Comparison of ENCODE assay signal across 23 cellular contexts in the genomic region with DNA sequence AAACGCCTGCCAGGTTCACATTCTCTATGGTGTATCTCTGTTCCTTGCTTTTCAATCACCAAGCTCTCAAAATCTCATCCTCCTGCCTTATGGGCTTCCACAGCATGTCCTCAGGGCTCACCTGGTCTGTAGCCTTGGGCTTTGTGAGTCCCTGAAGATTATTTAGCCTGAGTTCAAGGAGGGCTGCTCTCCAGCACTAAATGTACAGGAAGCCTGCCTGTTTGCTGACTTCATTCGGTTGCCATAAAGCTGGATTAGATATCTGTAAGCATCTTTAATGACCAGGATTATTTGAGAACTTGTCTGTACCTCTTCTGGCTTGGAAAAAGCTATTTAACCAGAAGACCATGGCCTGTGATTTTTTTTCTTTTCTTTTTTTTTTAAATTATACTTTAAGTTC. TPM values are rescaled to one million over a fixed set of nuclear protein-coding genes. Genes with fewer than 3 reads are reported as not detected.
DNase-seq lines count a peak whose midpoint lies in the region; ATAC-seq, FAIRE-seq and TF ChIP-seq lines count a peak whose summit lies in the region.
"Had no signal": no experiment of that assay in that cellular context is flagged by ENCODE, and none has a peak within 500 bp of the region (broad histone marks: within the 10 kb centered on the region; RNA-seq: fewer than 3 reads in every experiment).

No MANE protein-coding gene starts in this region.

- TF ChIP-seq RAD21 in IMR-90 (IDR thresholded peaks at IDR 0.05; ENCODE audit: low read length), result no peak

- no peaks in the 10 kb centered on the region for H4K20me1 ChIP-seq in IMR-90 (ENCODE audit: insufficient read depth, low read length)

- H2BK15ac ChIP-seq in IMR-90 (ENCODE audit: low read depth, low read length), result no peak overlapping the region

- peaks cover 3% of the 10 kb centered on the region; the same call in 1 of the 2 replicates for H3K9me1 ChIP-seq in IMR-90 (ENCODE audit: insufficient read depth, low read length)

- H3K18ac ChIP-seq in IMR-90 (ENCODE audit: low read depth, low read length), result peak overlapping the region; percentile 20; the same call in 1 of the 2 replicates

- POLR2A ChIA-PET in HEK293 (lab: Yijun Ruan, JAX) (no interaction called here), IMR-90 (lab: Charles Lee; ENCODE audit: unreplicated experiment) (no interaction called here)

- no peak overlapping the region for H2BK20ac ChIP-seq in IMR-90 (ENCODE audit: low read depth, low read length)

- no peak overlapping the region for H4K5ac ChIP-seq in IMR-90 (ENCODE audit: low read depth, low read length)

- no peak overlapping the region for H2BK120ac ChIP-seq in IMR-90 (ENCODE audit: low read depth, low read length)

- in situ Hi-C loops in IMR-90 (cut with MboI; ENCODE audit: low sequenced_read_pairs), result loop anchor here (10.0 kb wide), 1 partner anchor 63 kb away; no protein-coding TSS in a partner anchor

- no peak overlapping the region for H3K27ac ChIP-seq in HEK293 (ENCODE audit: extremely low read depth, low read depth, low read length)
- H3K27ac ChIP-seq in IMR-90 (ENCODE audit: insufficient read depth, low read length), result no peak overlapping the region
- no peak overlapping the region for H3K27ac ChIP-seq in small intestine (ENCODE audit: low read depth in 1 of 2, low read length in 1 of 2)
- H3K27ac ChIP-seq: GM23248 had no signal

- no peak overlapping the region for H3K4me2 ChIP-seq in IMR-90 (ENCODE audit: low read depth, low read length)

- intact Hi-C loops in IMR-90 (cut with micrococcal nuclease), result no loop called here

- H3K23ac ChIP-seq in IMR-90 (ENCODE audit: low read depth, low read length), result no peak overlapping the region

- H2AK9ac ChIP-seq in IMR-90 (replicated peaks; ENCODE audit: low read depth, low read length, poor library complexity), result no peak overlapping the region

- H2AK5ac ChIP-seq in IMR-90 (ENCODE audit: low read depth, low read length), result no peak overlapping the region

- no CpG with 5 or more reads among the region's 2 CpGs for WGBS in IMR-90 (ENCODE audit: extremely low coverage in 2 of 2, insufficient read length in 1 of 2), 2 experiments
- 50 to 69% (median 63%) methylated on average over 2 of the region's 2 CpGs for WGBS in small intestine, 3 donors

- H4K91ac ChIP-seq in IMR-90 (ENCODE audit: insufficient read depth, low read depth, low read length), result no peak overlapping the region

- dilution Hi-C loops in IMR-90 (cut with HindIII; ENCODE audit: low sequenced_read_pairs, unreplicated experiment), result no loop called here

- no peak overlapping the region for H2BK5ac ChIP-seq in IMR-90 (ENCODE audit: low read depth, low read length, poor library complexity, severe bottlenecking)

- no peak overlapping the region for H3K14ac ChIP-seq in IMR-90 (replicated peaks; ENCODE audit: low read depth, low read length)

- no peak for FAIRE-seq in small intestine (lab: Jason Lieb, UNC)
- FAIRE-seq: A204.1, GM12878 had no signal

- TF ChIP-seq CTCF in HEK293 (tag by site-specific recombination; IDR thresholded peaks at IDR 0.05) (no peak), IMR-90 (conservative IDR thresholded peaks at IDR 0.05; ENCODE audit: low read depth, low read length) (no peak), fibroblast of villous mesenchyme (IDR thresholded peaks at IDR 0.05; ENCODE audit: insufficient read depth, low read depth, low read length) (no peak)

- no peak for ATAC-seq in IMR-90 (ENCODE audit: low read depth)
- ATAC-seq: GM12878 had no signal

- no peak overlapping the region for H3K56ac ChIP-seq in IMR-90 (ENCODE audit: extremely low read depth, insufficient read depth, low read length)

- no TSS peak for BruUV-seq in IMR-90 (replicated peaks; lab: Mats Ljungman, UMichigan)

- H3K27me3 ChIP-seq in IMR-90 (ENCODE audit: control insufficient read depth, insufficient read depth, low read length) (no peaks in the 10 kb centered on the region; the same call in 1 of the 2 replicates), small intestine (ENCODE audit: control insufficient read depth in 2 of 2, insufficient read depth in 2 of 2, low read length in 2 of 2) (no peaks in the 10 kb centered on the region)
- H3K27me3 ChIP-seq: BE2C had no signal

- H3K9ac ChIP-seq in IMR-90 (ENCODE audit: low read depth, low read length), result no peak overlapping the region
- H3K9ac ChIP-seq: GM23248 had no signal

- H3K4me3 ChIP-seq in HEK293 (ENCODE audit: low read depth, low read length) (no peak overlapping the region), IMR-90 (ENCODE audit: insufficient read depth, low read depth, low read length) (no peak overlapping the region), fibroblast of villous mesenchyme (ENCODE audit: low read depth, low read length) (no peak overlapping the region), small intestine (ENCODE audit: low read depth in 1 of 2, low read length in 2 of 2) (no peak overlapping the region)
- H3K4me3 ChIP-seq: GM12878, GM23248, HAP-1 had no signal

- TF ChIP-seq POLR2A in IMR-90 (IDR thresholded peaks at IDR 0.05; ENCODE audit: low read depth, low read length), result no peak

- no peak overlapping the region for H2AFZ ChIP-seq in IMR-90 (replicated peaks; ENCODE audit: low read length, poor library complexity)
- H2AFZ ChIP-seq: GM23248 had no signal

- H3K4me1 ChIP-seq in HEK293 (ENCODE audit: control insufficient read depth, insufficient read depth, low read length) (no peaks in the 10 kb centered on the region), IMR-90 (ENCODE audit: control insufficient read depth, insufficient read depth, low read length) (peaks cover 6% of the 10 kb centered on the region; the same call in 1 of the 2 replicates), small intestine (ENCODE audit: control insufficient read depth in 2 of 2, insufficient read depth in 1 of 2, low read depth in 1 of 2, low read length in 1 of 2) (peaks cover 5 to 6% of the 10 kb centered on the region in 2 donors)
- H3K4me1 ChIP-seq: BE2C, HAP-1 had no signal

- no peaks in the 10 kb centered on the region for H3K9me3 ChIP-seq in HEK293 (ENCODE audit: control insufficient read depth, insufficient read depth, low read depth, low read length)
- H3K9me3 ChIP-seq in IMR-90 (ENCODE audit: control insufficient read depth, insufficient read depth, low read length), result no peaks in the 10 kb centered on the region
- H3K9me3 ChIP-seq in small intestine (ENCODE audit: control insufficient read depth, low read depth), result peaks cover 2% of the 10 kb centered on the region
- H3K9me3 ChIP-seq: BE2C, HAP-1 had no signal

- H3K79me1 ChIP-seq in IMR-90 (ENCODE audit: low read depth in 1 of 2, low read length in 2 of 2), result no peaks in the 10 kb centered on the region

- H3K4ac ChIP-seq in IMR-90 (ENCODE audit: low read depth, low read length), result no peak overlapping the region

- H4K8ac ChIP-seq in IMR-90 (ENCODE audit: low read depth in 2 of 2, low read length in 2 of 2), result no peak overlapping the region

- CTCF ChIA-PET in HEK293 (lab: Yijun Ruan, JAX) (interaction anchor here (0.6 to 1.6 kb wide), 4 partner anchors 9 to 25 kb away, joined by 3 to 7 read pairs (median 4); no protein-coding TSS in a partner anchor), IMR-90 (lab: Yijun Ruan, JAX) (no interaction called here)

- DNase-seq in IMR-90 (no peak), fibroblast of villous mesenchyme (ENCODE audit: low read depth) (peak; percentile 76), small intestine (peak; percentile 39), GM19240 (ENCODE audit: insufficient read length, low spot score) (no peak)
- DNase-seq in activated effector memory CD4-positive, alpha-beta T cell treated with anti-CD3 and anti-CD28 coated beads, Interleukin-2, amount 50 U/mL, for 16 hours, result no peak
- DNase-seq: ACHN; BE2C; C1 segment of cervical spinal cord; CD4-positive, CD25-positive, alpha-beta regulatory T cell; CD8-positive, alpha-beta memory T cell; COR-L47; DMS 273 treated with DMSO at 0.1 percent for 48 hours; DMS53; DND-41; EL; GM23248 had no signal

- H3K36me3 ChIP-seq in HEK293 (ENCODE audit: control insufficient read depth in 2 of 2, insufficient read depth in 1 of 2, low read length in 2 of 2) (no peaks in the 10 kb centered on the region), IMR-90 (ENCODE audit: control insufficient read depth, insufficient read depth, low read length) (no peaks in the 10 kb centered on the region), small intestine (ENCODE audit: control insufficient read depth in 2 of 2, insufficient read depth in 2 of 2, low read length in 2 of 2) (no peaks in the 10 kb centered on the region)
- H3K36me3 ChIP-seq: BE2C, HAP-1 had no signal

TF ChIP-seq in HEK293, 187 proteins besides CTCF, POLR2A, EP300 and RAD21 (continues in another document):
- TF ChIP-seq ZNF48 (tag by site-specific recombination; IDR thresholded peaks at IDR 0.05), result no peak

TF ChIP-seq in IMR-90, 13 proteins besides CTCF, POLR2A, EP300 and RAD21 (continues in another document):
- TF ChIP-seq FOS (IDR thresholded peaks at IDR 0.05; ENCODE audit: low read depth, low read length) (no peak), MXI1 (IDR thresholded peaks at IDR 0.05; ENCODE audit: borderline replicate concordance, low read depth, low read length) (no peak), NFE2L2 (IDR thresholded peaks at IDR 0.05; ENCODE audit: low read depth, low read length) (no peak), MAFK (IDR thresholded peaks at IDR 0.05; ENCODE audit: low read depth, low read length) (no peak)
- TF ChIP-seq, protein P1, sequence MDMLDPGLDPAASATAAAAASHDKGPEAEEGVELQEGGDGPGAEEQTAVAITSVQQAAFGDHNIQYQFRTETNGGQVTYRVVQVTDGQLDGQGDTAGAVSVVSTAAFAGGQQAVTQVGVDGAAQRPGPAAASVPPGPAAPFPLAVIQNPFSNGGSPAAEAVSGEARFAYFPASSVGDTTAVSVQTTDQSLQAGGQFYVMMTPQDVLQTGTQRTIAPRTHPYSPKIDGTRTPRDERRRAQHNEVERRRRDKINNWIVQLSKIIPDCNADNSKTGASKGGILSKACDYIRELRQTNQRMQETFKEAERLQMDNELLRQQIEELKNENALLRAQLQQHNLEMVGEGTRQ (IDR thresholded peaks at IDR 0.05; ENCODE audit: low read depth, low read length), result no peak

RNA-seq across cellular contexts. Expression of a gene that starts 6.9 kb away (rescaled TPM):
- not detected in 2 replicates for total RNA-seq in IMR-90 (2012; rRNA removed)
- not detected in 2 replicates for polyA plus RNA-seq in IMR-90 (2012; rRNA removed)
- not detected in 2 replicates for polyA plus RNA-seq in IMR-90 (2012; cell fraction: cytosol; rRNA removed)
- polyA plus RNA-seq in IMR-90 (2012; cell fraction: nucleus; rRNA removed; ENCODE audit: low replicate concordance), result not detected in 2 replicates
- total RNA-seq in fibroblast of villous mesenchyme, result not detected in 2 replicates
- 100 to 1,000 TPM; 145 to 295 (median 212) TPM for polyA plus RNA-seq in small intestine
- total RNA-seq: CD4-positive, CD25-positive, alpha-beta regulatory T cell; G401; GM12878; GM23248; H4 had no signal
- polyA plus RNA-seq: GM12878, GM23248 had no signal

RNA-seq across cellular contexts. Expression of a gene that starts 49.5 kb away (rescaled TPM):
- total RNA-seq in IMR-90 (2012; rRNA removed), result not detected in 2 replicates
- polyA plus RNA-seq in IMR-90 (2012; rRNA removed), result not detected in 2 replicates
- polyA plus RNA-seq in IMR-90 (2012; cell fraction: cytosol; rRNA removed), result not detected in 2 replicates
- not detected in 2 replicates for polyA plus RNA-seq in IMR-90 (2012; cell fraction: nucleus; rRNA removed; ENCODE audit: low replicate concordance)
- total RNA-seq in fibroblast of villous mesenchyme, result not detected in 2 replicates
- 10 to 100 TPM in 2 of 3 donors, 1 to 10 TPM in 1; 8.3 to 36.2 (median 14.6) TPM for polyA plus RNA-seq in small intestine
- total RNA-seq: CD4-positive, CD25-positive, alpha-beta regulatory T cell; CD8-positive, alpha-beta memory T cell; G401; GM23248; HT1080 had no signal
- polyA plus RNA-seq: CD4-positive, CD25-positive, alpha-beta regulatory T cell; CD8-positive, alpha-beta memory T cell; GM12878; GM23248 had no signal

Comparison
In these comparisons a context has a peak if more than half of its experiments do, and no peak if none do; other contexts are left out.
1. DNase-seq: peak in fibroblast of villous mesenchyme (single experiment) and small intestine (single experiment); none in IMR-90 (single experiment), activated effector memory CD4-positive, alpha-beta T cell treated with anti-CD3 and anti-CD28 coated beads, Interleukin-2, amount 50 U/mL, for 16 hours (single experiment) and GM19240 (single experiment).